ENCODE assay signal across 8 cellular contexts in genomic region chr1:197902131-197902453, GRCh38. TPM values are rescaled to one million over a fixed set of nuclear protein-coding genes. Genes with fewer than 3 reads are reported as not detected.
DNase-seq lines count a peak whose midpoint lies in the region; ATAC-seq and TF ChIP-seq lines count a peak whose summit lies in the region.

No MANE protein-coding gene starts in this region.

- H3K27ac ChIP-seq in stomach = peak overlapping the region; percentile 82 to 95 (median 90)

- H3K36me3 ChIP-seq in iPS-15b (ENCODE audit: control insufficient read depth, insufficient read depth, low read length) (no peaks in the 10 kb centered on the region), stomach (no peaks in the 10 kb centered on the region)

- intact Hi-C loops in stomach (cut with DNase I; ENCODE audit: low total_unique reads) = no loop called here

- H3K27me3 ChIP-seq in iPS-15b (ENCODE audit: control insufficient read depth, insufficient read depth, low read length) (peaks cover 78% of the 10 kb centered on the region), stomach (peaks cover 0 to 45% (median 21%) of the 10 kb centered on the region in 3 donors)

- no peak for TF ChIP-seq POLR2A in stomach (IDR thresholded peaks at IDR 0.05)

- WGBS in stomach, 5 donors = 13 to 34% (median 17%) methylated on average over 4 to 6 of the region's 6 CpGs

- no peak for ATAC-seq in GM21423 (IDR thresholded peaks at IDR 0.05; ENCODE audit: unreplicated experiment)

- peak overlapping the region; percentile 51 for H3K9ac ChIP-seq in iPS-15b (ENCODE audit: low read depth, low read length)

- peak overlapping the region; percentile 59 for H3K4me3 ChIP-seq in WI38 (ENCODE audit: low read depth, low read length)
- peak overlapping the region; percentile 50 for H3K4me3 ChIP-seq in iPS-15b (ENCODE audit: low read depth, low read length)
- H3K4me3 ChIP-seq in stomach = peak overlapping the region; percentile 63 to 79 (median 68)

- H3K9me3 ChIP-seq in iPS-15b (ENCODE audit: control insufficient read depth, insufficient read depth, low read length) (no peaks in the 10 kb centered on the region), stomach (no peaks in the 10 kb centered on the region)

- DNase-seq in NCI-H2227 treated with DMSO at 0.1 percent for 48 hours (lab: John Stamatoyannopoulos, UW) = peak; percentile 75
- no peak for DNase-seq in NCI-H2227 (lab: John Stamatoyannopoulos, UW; ENCODE audit: unreplicated experiment)
- no peak for DNase-seq in stomach
- no peak for DNase-seq in A172 (ENCODE audit: low spot score)
- DNase-seq in NCI-H1930 (lab: John Stamatoyannopoulos, UW) = no peak

- H3K4me1 ChIP-seq in iPS-15b (ENCODE audit: control insufficient read depth, insufficient read depth, low read length) (no peaks in the 10 kb centered on the region), stomach (peaks cover 4 to 14% (median 9%) of the 10 kb centered on the region in 4 donors)

- TF ChIP-seq CTCF in WI38 (IDR thresholded peaks at IDR 0.05; ENCODE audit: low read depth, low read length) (no peak), stomach (IDR thresholded peaks at IDR 0.05) (no peak)

- TF ChIP-seq EP300 in stomach (IDR thresholded peaks at IDR 0.05) = no peak

RNA-seq across cellular contexts. Expression of gene C1orf53, which starts 0.3 kb away (rescaled TPM):
- not detected for total RNA-seq in stomach
- polyA plus RNA-seq in stomach = 10 to 100 TPM in 1 of 3 donors, 1 to 10 TPM in 1, not detected in 1; 3.9 to 11.7 TPM
- 21.2 and 34.3 TPM in 2 replicates for total RNA-seq in A172 (2014; rRNA removed; shearing (Covaris generic))

RNA-seq across cellular contexts. Expression of gene LHX9, which starts 15.1 kb away (rescaled TPM):
- total RNA-seq in stomach = not detected
- polyA plus RNA-seq in stomach = not detected
- 21.6 and 30.4 TPM in 2 replicates for total RNA-seq in A172 (2014; rRNA removed; shearing (Covaris generic))

Comparison
In these comparisons a context has a peak if more than half of its experiments do, and no peak if none do; other contexts are left out.
1. RNA of gene C1orf53, which starts 0.3 kb away (total RNA-seq): 21.2 to 34.3 TPM in A172; not detected in stomach; every median in the first group is over 10 times any median in the second.
2. RNA of gene LHX9, which starts 15.1 kb away (total RNA-seq): 21.6 to 30.4 TPM in A172; not detected in stomach; every median in the first group is over 10 times any median in the second.
3. Peak in every context shown above with its lines, with median percentiles within 50 percentile points of each other: H3K4me3 ChIP-seq.